9 cellular contexts compared by ENCODE assay signal in the genomic region with DNA sequence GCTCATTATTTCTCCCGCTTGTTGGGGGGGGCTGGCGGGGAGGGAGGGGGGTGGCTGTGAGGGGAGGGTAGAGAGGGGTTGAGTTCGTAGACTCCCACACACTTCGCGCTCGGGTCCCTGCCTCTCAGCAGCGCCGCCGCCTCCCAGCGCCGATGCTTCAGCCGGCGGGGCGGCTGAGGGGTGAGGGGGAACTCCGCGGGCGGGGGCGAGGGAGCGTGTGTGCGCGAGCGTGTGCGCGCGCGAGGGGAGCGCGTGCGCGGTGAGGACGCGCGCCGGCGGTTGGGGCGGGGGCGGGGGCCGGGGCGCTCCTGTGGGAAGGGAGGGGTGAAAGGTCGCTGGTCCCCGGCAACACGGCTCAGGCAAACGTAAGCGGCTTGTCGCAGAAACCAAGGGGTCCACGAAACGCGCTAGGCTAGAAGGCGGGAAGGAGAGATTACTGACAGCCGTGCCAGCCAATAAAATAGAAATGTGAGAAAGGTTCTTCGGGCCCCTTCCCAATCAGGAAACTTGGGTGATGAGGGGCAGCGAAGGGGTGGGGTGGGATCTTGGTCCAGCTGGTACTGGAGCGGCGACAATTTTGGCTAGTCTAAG. TPM values are rescaled to one million over a fixed set of nuclear protein-coding genes. Genes with fewer than 3 reads are reported as not detected.
DNase-seq lines count a peak whose midpoint lies in the region; ATAC-seq and TF ChIP-seq lines count a peak whose summit lies in the region.
"Had no signal": no experiment of that assay in that cellular context is flagged by ENCODE, and none has a peak within 500 bp of the region (broad histone marks: within the 10 kb centered on the region; RNA-seq: fewer than 3 reads in every experiment).

No MANE protein-coding gene starts in this region.

- H3K27me3 ChIP-seq in body of pancreas = peaks cover 0 to 7% of the 10 kb centered on the region in 2 donors

- H3K27ac ChIP-seq in body of pancreas = peak overlapping the region; percentile 18 to 73 (median 56)
- H3K27ac ChIP-seq: neutrophil had no signal

- H3K4me1 ChIP-seq in body of pancreas = no peaks in the 10 kb centered on the region

- no peak for TF ChIP-seq POLR2A in body of pancreas (IDR thresholded peaks at IDR 0.05)

- DNase-seq in AG20443 (ENCODE audit: low spot score) = peak; percentile 68
- DNase-seq in NCI-H69 (lab: John Stamatoyannopoulos, UW) = peak; percentile 97
- DNase-seq in body of pancreas = peak; percentile 72 to 89 (median 82)
- DNase-seq in iPS DF 4.7 (ENCODE audit: extremely low read depth, low spot score) = peak; percentile 80
- peak; percentile 44 for DNase-seq in pulmonary artery endothelial cell (ENCODE audit: low read depth, low spot score)

- no peak for TF ChIP-seq CTCF in body of pancreas (IDR thresholded peaks at IDR 0.05)

- WGBS in body of pancreas, 2 donors = 0 to 1% methylated on average over 21 to 33 of the region's 54 CpGs

- ATAC-seq in HG03097 (IDR thresholded peaks at IDR 0.05; ENCODE audit: low FRiP score, unreplicated experiment) (peak; percentile 72), body of pancreas (peak; percentile 86), HG02763 (IDR thresholded peaks at IDR 0.05; ENCODE audit: unreplicated experiment) (no peak), HG03045 (IDR thresholded peaks at IDR 0.05; ENCODE audit: unreplicated experiment) (no peak)

- H3K36me3 ChIP-seq in body of pancreas (replicated peaks in 1 of 2; ENCODE audit: insufficient read depth in 1 of 2, low read depth in 2 of 2) = no peaks in the 10 kb centered on the region
- H3K36me3 ChIP-seq: neutrophil had no signal

- no peaks in the 10 kb centered on the region for H3K9me3 ChIP-seq in body of pancreas
- H3K9me3 ChIP-seq: neutrophil had no signal

- intact Hi-C loops in body of pancreas (cut with DNase I) = no loop called here

- peak overlapping the region; percentile 37 to 63 for H3K4me3 ChIP-seq in body of pancreas

RNA-seq across cellular contexts. Expression of gene NOVA1, which starts 0.3 kb away (rescaled TPM):
- total RNA-seq in body of pancreas (1 to 10 TPM in 1 of 2 donors, under 1 TPM in 1; 0.78 to 6.9 TPM), pulmonary artery endothelial cell (2.1 and 2.9 TPM in 2 replicates)

Comparison
In these comparisons a context has a peak if more than half of its experiments do, and no peak if none do; other contexts are left out.
1. DNase-seq: peak in every context shown above with its lines; median percentile 97 in NCI-H69; 82 in body of pancreas; 80 in iPS DF 4.7; 68 in AG20443; 44 in pulmonary artery endothelial cell.
2. ATAC-seq: peak in HG03097 (single experiment) and body of pancreas (single experiment); none in HG02763 (single experiment) and HG03045 (single experiment).